ENCODE assay signal across 22 cellular contexts in the genomic region with DNA sequence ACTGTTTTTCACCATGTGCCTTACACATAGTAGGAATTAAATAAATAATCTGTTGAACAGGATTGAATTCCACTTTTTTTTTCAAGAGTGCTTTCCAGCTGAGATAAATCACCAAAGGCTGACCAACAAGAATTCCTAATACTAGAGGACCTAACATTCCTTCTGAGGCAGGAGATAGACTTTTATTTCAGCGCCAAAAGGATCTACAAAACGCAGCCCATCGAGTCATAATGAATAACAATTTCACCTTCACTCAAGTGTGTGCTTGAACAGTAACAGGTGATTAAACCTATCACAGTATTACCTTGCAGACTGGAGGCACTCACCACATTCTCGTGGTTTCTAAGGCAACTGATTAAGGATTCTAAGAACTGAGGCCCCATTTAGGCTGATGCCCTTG.
DNase-seq lines count a peak whose midpoint lies in the region; ATAC-seq and TF ChIP-seq lines count a peak whose summit lies in the region.
"Had no signal": no experiment of that assay in that cellular context is flagged by ENCODE, and none has a peak within 500 bp of the region (broad histone marks: within the 10 kb centered on the region; RNA-seq: fewer than 3 reads in every experiment).

No MANE protein-coding gene starts in this region.

- H3K36me3 Mint-ChIP-seq in activated T-helper 17 cell treated with anti-CD3 and anti-CD28 coated beads, Interleukin-2, amount 50 U/mL, for 72 hours (ENCODE audit: low read depth) = no peaks in the 10 kb centered on the region
- H3K36me3 Mint-ChIP-seq in mesothelial cell of epicardium = no peaks in the 10 kb centered on the region

- no peak for TF ChIP-seq CTCF in mesothelial cell of epicardium (IDR thresholded peaks at IDR 0.05; ENCODE audit: unreplicated experiment)

- H3K4me3 Mint-ChIP-seq in activated T-helper 17 cell treated with anti-CD3 and anti-CD28 coated beads, Interleukin-2, amount 50 U/mL, for 72 hours = no peak overlapping the region
- H3K4me3 Mint-ChIP-seq in mesothelial cell of epicardium = no peak overlapping the region
- H3K4me3 Mint-ChIP-seq: H9 had no signal

- no peaks in the 10 kb centered on the region for H3K27me3 ChIP-seq in effector memory CD4-positive, alpha-beta T cell (replicated peaks; ENCODE audit: control insufficient read depth, insufficient read depth, low read length, poor library complexity, severe bottlenecking)
- H3K27me3 ChIP-seq: esophagus muscularis mucosa, heart right ventricle, SJCRH30 had no signal

- peaks cover 19% of the 10 kb centered on the region for H3K4me1 Mint-ChIP-seq in activated T-helper 17 cell treated with anti-CD3 and anti-CD28 coated beads, Interleukin-2, amount 50 U/mL, for 72 hours
- peaks cover 48% of the 10 kb centered on the region for H3K4me1 Mint-ChIP-seq in mesothelial cell of epicardium

- H3K27me3 Mint-ChIP-seq in activated T-helper 17 cell treated with anti-CD3 and anti-CD28 coated beads, Interleukin-2, amount 50 U/mL, for 72 hours = no peaks in the 10 kb centered on the region
- no peaks in the 10 kb centered on the region for H3K27me3 Mint-ChIP-seq in mesothelial cell of epicardium (ENCODE audit: low read depth)
- H3K27me3 Mint-ChIP-seq: progenitor cell of endocrine pancreas had no signal

- H3K27ac Mint-ChIP-seq in activated T-helper 17 cell treated with anti-CD3 and anti-CD28 coated beads, Interleukin-2, amount 50 U/mL, for 72 hours = no peak overlapping the region
- H3K27ac Mint-ChIP-seq in mesothelial cell of epicardium = peak overlapping the region; percentile 14
- H3K27ac Mint-ChIP-seq: activated T-helper 2 cell treated with anti-CD3 and anti-CD28 coated beads, Interferon-gamma antibody, Interleukin-2, Interleukin-4, amounts not matched to agents 10 μg/mL and 5 μg/mL and 100 μg/mL, durations not matched to agents 14 hours and 24 hours and 36 hours; H9; progenitor cell of endocrine pancreas had no signal

- no peak overlapping the region for H3K4me3 ChIP-seq in effector memory CD4-positive, alpha-beta T cell (ENCODE audit: insufficient read depth, low read depth, low read length, poor library complexity, severe bottlenecking)
- H3K4me3 ChIP-seq: esophagus muscularis mucosa, heart right ventricle, SJCRH30 had no signal

- H3K27ac ChIP-seq in effector memory CD4-positive, alpha-beta T cell (ENCODE audit: insufficient read depth, low read length, poor library complexity, severe bottlenecking) = no peak overlapping the region
- H3K27ac ChIP-seq: 22Rv1, esophagus muscularis mucosa, heart right ventricle, SJCRH30 had no signal

- no peak for TF ChIP-seq RAD21 in Ishikawa (IDR thresholded peaks at IDR 0.05; ENCODE audit: low read depth)

- peaks cover 3% of the 10 kb centered on the region for H3K9me3 Mint-ChIP-seq in activated T-helper 17 cell treated with anti-CD3 and anti-CD28 coated beads, Interleukin-2, amount 50 U/mL, for 72 hours
- no peaks in the 10 kb centered on the region for H3K9me3 Mint-ChIP-seq in mesothelial cell of epicardium
- H3K9me3 Mint-ChIP-seq: activated T-helper 2 cell treated with anti-CD3 and anti-CD28 coated beads, Interferon-gamma antibody, Interleukin-2, Interleukin-4, amounts not matched to agents 10 μg/mL and 5 μg/mL and 100 μg/mL, durations not matched to agents 14 hours and 24 hours and 36 hours; H9 had no signal

- ATAC-seq in activated T-helper 17 cell treated with anti-CD3 and anti-CD28 coated beads, Interleukin-2, amount 50 U/mL, for 72 hours (replicated peaks) = peak; percentile 67
- ATAC-seq: heart right ventricle, left colon had no signal

- no peaks in the 10 kb centered on the region for H3K36me3 ChIP-seq in effector memory CD4-positive, alpha-beta T cell (ENCODE audit: control insufficient read depth, insufficient read depth, low read length)
- H3K36me3 ChIP-seq: esophagus muscularis mucosa, heart right ventricle, SJCRH30 had no signal

- peak; percentile 24; the same call in 1 of the 2 replicates for TF ChIP-seq EP300 in Ishikawa (IDR thresholded peaks at IDR 0.05; ENCODE audit: borderline replicate concordance)

- H3K9me3 ChIP-seq in effector memory CD4-positive, alpha-beta T cell (ENCODE audit: control insufficient read depth, low read length) = no peaks in the 10 kb centered on the region
- H3K9me3 ChIP-seq: esophagus muscularis mucosa, heart right ventricle, SJCRH30 had no signal

- DNase-seq in DMS153 (lab: John Stamatoyannopoulos, UW) = peak; percentile 19
- DNase-seq in DMS153 treated with DMSO at 0.1 percent for 48 hours (lab: John Stamatoyannopoulos, UW; ENCODE audit: unreplicated experiment) = no peak
- no peak for DNase-seq in mesothelial cell of epicardium (ENCODE audit: low spot score in 2 of 2, unreplicated experiment in 2 of 2)
- no peak for DNase-seq in NAMALWA (ENCODE audit: low spot score)
- DNase-seq in LoVo (ENCODE audit: low spot score) = no peak
- no peak for DNase-seq in effector memory CD4-positive, alpha-beta T cell
- DNase-seq: activated CD4-positive, alpha-beta T cell treated with anti-CD3 and anti-CD28 coated beads, Interleukin-2, amount 50 U/mL, for 4 hours; dermis blood vessel endothelial cell; H9; heart right ventricle; KG1; left colon; NCI-H1694 treated with DMSO at 0.1 percent for 48 hours; stimulated activated CD4-positive, alpha-beta T cell treated with anti-CD3 and anti-CD28 coated beads, Interleukin-12 subunit alpha, Interleukin-12 subunit beta, amount 100 ng/mL, for 4 hours; T1000 had no signal

- H3K4me1 ChIP-seq in effector memory CD4-positive, alpha-beta T cell (ENCODE audit: control insufficient read depth, insufficient read depth, low read length, poor library complexity, severe bottlenecking) = no peaks in the 10 kb centered on the region

TF ChIP-seq in Ishikawa, 13 proteins besides CTCF, POLR2A, EP300 and RAD21:
- TF ChIP-seq FOXM1 (IDR thresholded peaks at IDR 0.05; ENCODE audit: borderline replicate concordance, low read depth) (no peak), TEAD4 (IDR thresholded peaks at IDR 0.05) (peak; percentile 31; the same call in 1 of the 2 replicates), ZBTB7A (IDR thresholded peaks at IDR 0.05; ENCODE audit: low read depth) (no peak)
- TF ChIP-seq, protein P1, sequence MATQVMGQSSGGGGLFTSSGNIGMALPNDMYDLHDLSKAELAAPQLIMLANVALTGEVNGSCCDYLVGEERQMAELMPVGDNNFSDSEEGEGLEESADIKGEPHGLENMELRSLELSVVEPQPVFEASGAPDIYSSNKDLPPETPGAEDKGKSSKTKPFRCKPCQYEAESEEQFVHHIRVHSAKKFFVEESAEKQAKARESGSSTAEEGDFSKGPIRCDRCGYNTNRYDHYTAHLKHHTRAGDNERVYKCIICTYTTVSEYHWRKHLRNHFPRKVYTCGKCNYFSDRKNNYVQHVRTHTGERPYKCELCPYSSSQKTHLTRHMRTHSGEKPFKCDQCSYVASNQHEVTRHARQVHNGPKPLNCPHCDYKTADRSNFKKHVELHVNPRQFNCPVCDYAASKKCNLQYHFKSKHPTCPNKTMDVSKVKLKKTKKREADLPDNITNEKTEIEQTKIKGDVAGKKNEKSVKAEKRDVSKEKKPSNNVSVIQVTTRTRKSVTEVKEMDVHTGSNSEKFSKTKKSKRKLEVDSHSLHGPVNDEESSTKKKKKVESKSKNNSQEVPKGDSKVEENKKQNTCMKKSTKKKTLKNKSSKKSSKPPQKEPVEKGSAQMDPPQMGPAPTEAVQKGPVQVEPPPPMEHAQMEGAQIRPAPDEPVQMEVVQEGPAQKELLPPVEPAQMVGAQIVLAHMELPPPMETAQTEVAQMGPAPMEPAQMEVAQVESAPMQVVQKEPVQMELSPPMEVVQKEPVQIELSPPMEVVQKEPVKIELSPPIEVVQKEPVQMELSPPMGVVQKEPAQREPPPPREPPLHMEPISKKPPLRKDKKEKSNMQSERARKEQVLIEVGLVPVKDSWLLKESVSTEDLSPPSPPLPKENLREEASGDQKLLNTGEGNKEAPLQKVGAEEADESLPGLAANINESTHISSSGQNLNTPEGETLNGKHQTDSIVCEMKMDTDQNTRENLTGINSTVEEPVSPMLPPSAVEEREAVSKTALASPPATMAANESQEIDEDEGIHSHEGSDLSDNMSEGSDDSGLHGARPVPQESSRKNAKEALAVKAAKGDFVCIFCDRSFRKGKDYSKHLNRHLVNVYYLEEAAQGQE (IDR thresholded peaks at IDR 0.05; ENCODE audit: low read depth) = no peak
